In genomic region chr17:49830605-49831004, GRCh38 we compare ENCODE assay signal across 23 cellular contexts. TPM values are rescaled to one million over a fixed set of nuclear protein-coding genes. Genes with fewer than 3 reads are reported as not detected.
DNase-seq lines count a peak whose midpoint lies in the region; ATAC-seq and TF ChIP-seq lines count a peak whose summit lies in the region.
"Had no signal": no experiment of that assay in that cellular context is flagged by ENCODE, and none has a peak within 500 bp of the region (broad histone marks: within the 10 kb centered on the region; RNA-seq: fewer than 3 reads in every experiment).

No MANE protein-coding gene starts in this region.

- in situ Hi-C loops in ACHN (cut with HindIII; ENCODE audit: low pct_ligation_motif_present, low pct_unique_long_range_greater_than_20kb, low sequenced_read_pairs), result no loop called here

- H3K9me3 Mint-ChIP-seq in brain, result no peaks in the 10 kb centered on the region
- no peaks in the 10 kb centered on the region for H3K9me3 Mint-ChIP-seq in mesothelial cell of epicardium
- H3K9me3 Mint-ChIP-seq: activated T-cell treated with anti-CD3 and anti-CD28 coated beads, Interleukin-2, amount 50 U/mL, for 72 hours had no signal

- ATAC-seq in GM21360 (IDR thresholded peaks at IDR 0.05; ENCODE audit: unreplicated experiment), result no peak
- ATAC-seq: activated T-cell treated with anti-CD3 and anti-CD28 coated beads, Interleukin-2, amount 50 U/mL, for 72 hours; mucosa of descending colon had no signal

- DNase-seq in ACHN (peak; percentile 65), M059J (ENCODE audit: low read depth) (peak; percentile 68), mesothelial cell of epicardium (ENCODE audit: low spot score in 2 of 2, unreplicated experiment in 2 of 2) (no peak), cerebellum (ENCODE audit: low spot score) (no peak), medulla oblongata (ENCODE audit: extremely low spot score) (no peak)
- DNase-seq in stimulated activated CD8-positive, alpha-beta memory T cell treated with anti-CD3 and anti-CD28 coated beads, Interleukin-4, amount 100 ng/mL, for 48 hours, result no peak
- DNase-seq: activated naive CD4-positive, alpha-beta T cell treated with anti-CD3 and anti-CD28 coated beads, Interleukin-2, amount 50 U/mL, for 16 hours; activated T-cell treated with anti-CD3 and anti-CD28 coated beads, Interleukin-2, amount 50 U/mL, for 72 hours; aorta; C1 segment of cervical spinal cord; colonic mucosa; head of caudate nucleus; left ventricle myocardium inferior; mucosa of descending colon; NCI-H1105 treated with DMSO at 0.1 percent for 48 hours; RPMI8226; spleen; stimulated activated CD4-positive, alpha-beta T cell treated with anti-CD3 and anti-CD28 coated beads, Interleukin-4, amount 100 ng/mL, for 4 hours; T1000 had no signal

- no peak for TF ChIP-seq CTCF in brain (conservative IDR thresholded peaks at IDR 0.05)
- no peak for TF ChIP-seq CTCF in mesothelial cell of epicardium (IDR thresholded peaks at IDR 0.05; ENCODE audit: unreplicated experiment)

- H3K36me3 Mint-ChIP-seq in brain (peaks cover 47% of the 10 kb centered on the region), mesothelial cell of epicardium (peaks cover 43% of the 10 kb centered on the region)

- peak overlapping the region in 3 of 5 experiments; percentile 7 to 52 (median 46) for H3K27ac Mint-ChIP-seq in brain
- H3K27ac Mint-ChIP-seq in mesothelial cell of epicardium, result peak overlapping the region; percentile 71
- H3K27ac Mint-ChIP-seq: activated T-cell treated with anti-CD3 and anti-CD28 coated beads, Interleukin-2, amount 50 U/mL, for 72 hours had no signal

- H3K4me3 Mint-ChIP-seq in brain (no peak overlapping the region), mesothelial cell of epicardium (no peak overlapping the region)
- H3K4me3 Mint-ChIP-seq: activated T-cell treated with anti-CD3 and anti-CD28 coated beads, Interleukin-2, amount 50 U/mL, for 72 hours had no signal

- H3K4me1 Mint-ChIP-seq in brain (no peaks in the 10 kb centered on the region), mesothelial cell of epicardium (peaks cover 2% of the 10 kb centered on the region)

- H3K27me3 Mint-ChIP-seq in brain (no peaks in the 10 kb centered on the region), mesothelial cell of epicardium (ENCODE audit: low read depth) (no peaks in the 10 kb centered on the region)

RNA-seq across cellular contexts. Expression of gene TAC4, which starts 17.3 kb away (rescaled TPM):
- total RNA-seq in M059J (2014; rRNA removed; shearing (Covaris generic)), result not detected in 2 replicates
- polyA plus RNA-seq in brain (ENCODE audit: insufficient read depth, low read depth, low replicate concordance), result not detected
- total RNA-seq in mesothelial cell of epicardium (not detected in 3 replicates), cerebellum (not detected)
- total RNA-seq: activated T-cell treated with anti-CD3 and anti-CD28 coated beads, Interleukin-2, amount 50 U/mL, for 72 hours; aorta; colonic mucosa; mucosa of descending colon; pulmonary artery endothelial cell; spleen had no signal
- polyA plus RNA-seq: aorta, neural cell, spleen had no signal

RNA-seq across cellular contexts. Expression of gene KAT7, which starts 42.1 kb away (rescaled TPM):
- total RNA-seq in M059J (2014; rRNA removed; shearing (Covaris generic)), result 28.2 and 50.4 TPM in 2 replicates
- polyA plus RNA-seq in brain (ENCODE audit: insufficient read depth, low read depth, low replicate concordance), result 85.3 TPM
- total RNA-seq in mesothelial cell of epicardium (66.7 to 74.3 TPM (median 69.9 TPM) in 3 replicates), cerebellum (48.8 TPM)

Comparison
In these comparisons a context has a peak if more than half of its experiments do, and no peak if none do; other contexts are left out.
1. DNase-seq: peak in ACHN (single experiment) and M059J (single experiment); none in mesothelial cell of epicardium (0 of 2), stimulated activated CD8-positive, alpha-beta memory T cell treated with anti-CD3 and anti-CD28 coated beads, Interleukin-4, amount 100 ng/mL, for 48 hours (single experiment), cerebellum (single experiment) and medulla oblongata (single experiment).